In the genomic region with DNA sequence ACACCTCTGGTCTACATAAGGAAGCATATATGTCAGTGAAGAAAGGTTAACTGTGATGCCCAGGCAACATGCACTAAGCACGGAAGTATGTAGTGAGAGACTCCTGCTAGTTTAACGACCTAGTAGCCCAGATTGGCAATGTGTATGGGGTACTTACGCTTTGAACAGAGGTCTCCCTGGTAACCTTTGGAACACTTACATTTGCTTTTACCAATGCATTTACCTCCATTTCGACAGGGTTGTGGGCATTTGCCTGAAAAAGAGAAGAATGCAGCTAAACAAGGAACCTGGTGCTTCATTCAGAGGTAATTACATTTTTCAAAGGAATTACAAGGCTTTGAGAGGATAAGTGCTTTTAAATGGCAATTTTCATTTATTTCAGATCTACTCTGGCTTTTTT, we compare ENCODE assay signal across 22 cellular contexts.
"Had no signal": no experiment of that assay in that cellular context is flagged by ENCODE, and none has a peak within 500 bp of the region (broad histone marks: within the 10 kb centered on the region; RNA-seq: fewer than 3 reads in every experiment).

No MANE protein-coding gene starts in this region.

- ATAC-seq: effector memory CD8-positive, alpha-beta T cell; heart right ventricle; left lung; stimulated activated memory B cell treated with anti-CD40 and anti-IgM and Interleukin-4, amounts not matched to agents 10 μg/mL and 1 μg/mL and 100 μg/mL, for 72 hours had no signal

- H3K27me3 Mint-ChIP-seq: stimulated activated memory B cell treated with anti-CD40 and anti-IgM and Interleukin-4, amounts not matched to agents 10 μg/mL and 1 μg/mL and 100 μg/mL, for 72 hours had no signal

- H3K4me3 ChIP-seq: cardiac muscle cell, esophagus squamous epithelium, heart right ventricle, left lung, spleen, thoracic aorta had no signal

- H3K27ac ChIP-seq: cardiac muscle cell, esophagus squamous epithelium, heart right ventricle, left lung, spleen, thoracic aorta had no signal

- H3K4me1 ChIP-seq: esophagus squamous epithelium, heart right ventricle, left lung, spleen had no signal

- H3K4me1 Mint-ChIP-seq: activated naive CD8-positive, alpha-beta T cell treated with anti-CD3 and anti-CD28 coated beads for 36 hours; stimulated activated memory B cell treated with anti-CD40 and anti-IgM and Interleukin-4, amounts not matched to agents 10 μg/mL and 1 μg/mL and 100 μg/mL, for 72 hours had no signal

- DNase-seq: activated CD4-positive, alpha-beta memory T cell treated with anti-CD3 and anti-CD28 coated beads for 36 hours; activated CD4-positive, alpha-beta T cell treated with anti-CD3 and anti-CD28 coated beads for 4 hours; activated gamma-delta T cell treated with Interleukin-2 at 50 U/mL for 16 hours; activated naive CD8-positive, alpha-beta T cell treated with anti-CD3 and anti-CD28 coated beads for 36 hours; activated T-cell treated with anti-CD3 and anti-CD28 coated beads for 4 hours; amygdala; dermis blood vessel endothelial cell; effector memory CD8-positive, alpha-beta T cell; esophagus squamous epithelium; heart right ventricle; left lung; mammary epithelial cell; midbrain; nephron progenitor cell; retina; spleen; stimulated activated CD4-positive, alpha-beta T cell treated with anti-CD3 and anti-CD28 coated beads, Interleukin-4, amount 100 ng/mL, for 4 hours had no signal

- H3K9me3 Mint-ChIP-seq: activated CD4-positive, alpha-beta memory T cell treated with anti-CD3 and anti-CD28 coated beads for 36 hours; activated naive CD8-positive, alpha-beta T cell treated with anti-CD3 and anti-CD28 coated beads for 36 hours; activated T-helper 1 cell treated with anti-CD3 and anti-CD28 coated beads, Interleukin-12 subunit alpha, Interleukin-12 subunit beta, Interleukin-2, Interleukin-4 antibody, amounts not matched to agents 30 ng/mL and 10 ng/mL and 1 ng/mL, durations not matched to agents 14 hours and 24 hours and 36 hours; effector memory CD8-positive, alpha-beta T cell; T-helper 2 cell treated with Interferon-gamma antibody and Interleukin-4, amounts not matched to agents 5 μg/mL and 100 μg/mL, for 36 hours had no signal

- H3K9me3 ChIP-seq: esophagus squamous epithelium, heart right ventricle, left lung, spleen, thoracic aorta had no signal

- H3K36me3 Mint-ChIP-seq: activated CD4-positive, alpha-beta memory T cell treated with anti-CD3 and anti-CD28 coated beads for 36 hours; activated naive CD8-positive, alpha-beta T cell treated with anti-CD3 and anti-CD28 coated beads for 36 hours; stimulated activated memory B cell treated with anti-CD40 and anti-IgM and Interleukin-4, amounts not matched to agents 10 μg/mL and 1 μg/mL and 100 μg/mL, for 72 hours had no signal

- H3K27me3 ChIP-seq: cardiac muscle cell, esophagus squamous epithelium, left lung had no signal

- H3K27ac Mint-ChIP-seq: activated CD4-positive, alpha-beta memory T cell treated with anti-CD3 and anti-CD28 coated beads for 36 hours; activated naive CD8-positive, alpha-beta T cell treated with anti-CD3 and anti-CD28 coated beads for 36 hours; activated T-helper 1 cell treated with anti-CD3 and anti-CD28 coated beads, Interleukin-12 subunit alpha, Interleukin-12 subunit beta, Interleukin-2, Interleukin-4 antibody, amounts not matched to agents 30 ng/mL and 10 ng/mL and 1 ng/mL, durations not matched to agents 14 hours and 24 hours and 36 hours; effector memory CD8-positive, alpha-beta T cell; stimulated activated memory B cell treated with anti-CD40 and anti-IgM and Interleukin-4, amounts not matched to agents 10 μg/mL and 1 μg/mL and 100 μg/mL, for 72 hours; T-helper 2 cell treated with Interferon-gamma antibody and Interleukin-4, amounts not matched to agents 5 μg/mL and 100 μg/mL, for 36 hours had no signal

- H3K4me3 Mint-ChIP-seq: activated CD4-positive, alpha-beta memory T cell treated with anti-CD3 and anti-CD28 coated beads for 36 hours; activated naive CD8-positive, alpha-beta T cell treated with anti-CD3 and anti-CD28 coated beads for 36 hours; activated T-helper 1 cell treated with anti-CD3 and anti-CD28 coated beads, Interleukin-12 subunit alpha, Interleukin-12 subunit beta, Interleukin-2, Interleukin-4 antibody, amounts not matched to agents 30 ng/mL and 10 ng/mL and 1 ng/mL, durations not matched to agents 14 hours and 24 hours and 36 hours; effector memory CD8-positive, alpha-beta T cell; nephron progenitor cell; stimulated activated memory B cell treated with anti-CD40 and anti-IgM and Interleukin-4, amounts not matched to agents 10 μg/mL and 1 μg/mL and 100 μg/mL, for 72 hours; T-helper 2 cell treated with Interferon-gamma antibody and Interleukin-4, amounts not matched to agents 5 μg/mL and 100 μg/mL, for 36 hours had no signal

- H3K36me3 ChIP-seq: cardiac muscle cell, esophagus squamous epithelium, heart right ventricle, left lung, spleen, thoracic aorta had no signal
